In the genomic region with DNA sequence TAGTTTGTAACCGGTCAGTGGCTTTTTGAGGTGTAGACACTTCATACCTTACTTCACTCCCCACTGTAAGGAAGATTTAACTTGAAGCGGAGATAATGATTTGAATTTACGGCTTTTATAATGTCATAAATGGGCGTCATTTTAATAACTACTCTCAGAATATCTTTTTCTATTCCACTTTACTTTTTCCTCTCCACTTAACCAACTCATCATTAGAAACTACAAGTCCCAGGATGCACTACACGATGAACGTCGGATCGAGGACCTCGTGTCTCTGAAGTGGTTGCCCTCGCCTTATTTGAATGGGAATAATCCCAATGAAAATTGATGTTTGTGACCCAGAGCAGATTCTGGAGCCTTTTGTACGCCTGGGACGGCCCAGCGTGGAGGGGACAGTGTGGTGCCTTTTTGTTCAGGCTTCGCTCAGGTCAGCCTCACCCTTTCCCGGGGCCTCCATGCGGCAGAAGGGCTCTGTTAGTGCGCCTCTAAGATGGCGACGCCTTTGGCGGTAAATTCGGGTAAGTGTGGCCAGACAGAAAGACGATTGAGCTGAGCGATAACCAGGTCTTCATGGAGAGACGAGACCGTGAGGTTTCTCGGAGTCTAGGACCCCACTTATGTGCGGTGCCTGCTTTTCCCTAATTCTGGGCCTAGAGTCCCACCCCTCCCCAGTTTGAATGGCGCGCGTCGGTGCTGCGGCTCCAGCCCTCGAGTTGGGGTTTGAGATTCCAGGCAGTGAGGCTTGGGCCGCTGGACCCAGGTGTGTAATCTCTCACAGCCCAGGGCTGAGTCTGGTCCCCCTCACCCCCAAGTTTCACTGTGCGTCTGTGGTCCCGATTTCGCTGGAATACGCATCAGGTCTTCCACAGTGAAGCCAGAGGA, we compare ENCODE assay signal across 8 cellular contexts. TPM values are rescaled to one million over a fixed set of nuclear protein-coding genes. Genes with fewer than 3 reads are reported as not detected.
A peak's percentile ranks its signal among the peaks of the same experiment; 100 is the strongest.
DNase-seq lines count a peak whose midpoint lies in the region; ATAC-seq and TF ChIP-seq lines count a peak whose summit lies in the region.

Gene NUP205 (plus strand): TSS at position 463 of the 882 bp plus-strand sequence. CDS start 28 bp downstream, at position 491.

- H3K4me3 ChIP-seq in AG04450 (ENCODE audit: low read depth, low read length) (peak within 1 kb of the TSS; percentile 75), mammary epithelial cell (replicated peaks in 1 of 3; ENCODE audit: insufficient read depth in 1 of 3, low read depth in 2 of 3, low read length in 3 of 3) (peak within 1 kb of the TSS; percentile 76 to 83 (median 79))

- POLR2A ChIA-PET in AG04450 (lab: Yijun Ruan, JAX) = no interaction called here

- WGBS in mammary epithelial cell (ENCODE audit: low coverage, missing lambda C conversion rate) = 3% methylated on average over 25 of the region's 38 CpGs

- H3K79me2 ChIP-seq in mammary epithelial cell (ENCODE audit: insufficient read depth, low read length) = peaks cover 50% of the 10 kb centered on the region

- H3K27ac ChIP-seq in AG04450 (ENCODE audit: low read depth, low read length) (peak within 1 kb of the TSS; percentile 92), VCaP (peak within 1 kb of the TSS; percentile 97), mammary epithelial cell (ENCODE audit: insufficient read depth, low read depth, low read length) (peak within 1 kb of the TSS; percentile 94)

- CTCF ChIA-PET in AG04450 (lab: Charles Lee) = interaction anchor here (0.5 to 5.6 kb wide), 12 partner anchors 15 to 304 kb away, joined by 3 to 55 read pairs (median 3); no protein-coding TSS in a partner anchor
- CTCF ChIA-PET in mammary epithelial cell (lab: Charles Lee; ENCODE audit: low non-redundant PET) = no interaction called here

- ATAC-seq in GM18868 (IDR thresholded peaks at IDR 0.05; ENCODE audit: unreplicated experiment) (peak; percentile 65), HG03103 (IDR thresholded peaks at IDR 0.05; ENCODE audit: low read depth, unreplicated experiment) (peak; percentile 59)

- H3K9me3 ChIP-seq in AG04450 (ENCODE audit: control insufficient read depth, insufficient read depth, low read length) (no peaks in the 10 kb centered on the region), mammary epithelial cell (replicated peaks; ENCODE audit: insufficient read depth, low read length) (no peaks in the 10 kb centered on the region)

- intact Hi-C loops in mammary epithelial cell (cut with micrococcal nuclease) = loop anchor here (1.0 to 2.0 kb wide), 5 partner anchors 19 to 276 kb away; no protein-coding TSS in a partner anchor

- peak within 1 kb of the TSS; percentile 99 for H2AFZ ChIP-seq in mammary epithelial cell (ENCODE audit: low read depth, low read length)

- peak within 1 kb of the TSS; percentile 70 for H3K4me2 ChIP-seq in mammary epithelial cell (ENCODE audit: insufficient read depth, low read depth, low read length)

- H4K20me1 ChIP-seq in mammary epithelial cell (ENCODE audit: insufficient read depth, low read length) = no peaks in the 10 kb centered on the region

- peak; percentile 37 for DNase-seq in AG04450 (ENCODE audit: low read depth, low spot score)
- DNase-seq in NCI-H2171 (lab: John Stamatoyannopoulos, UW) = peak; percentile 89
- peak; percentile 79 for DNase-seq in mammary epithelial cell
- DNase-seq in inferior parietal cortex (ENCODE audit: extremely low spot score) = peak; percentile 91
- peak; percentile 62 for DNase-seq in smooth muscle cell of the brain vasculature (ENCODE audit: low read depth, low spot score)

- in situ Hi-C loops in mammary epithelial cell (cut with MboI; ENCODE audit: low sequenced_read_pairs in 2 of 2) = no loop called here

- no TSS peak for BruUV-seq in mammary epithelial cell (replicated peaks; lab: Mats Ljungman, UMichigan)

- H3K36me3 ChIP-seq in mammary epithelial cell (ENCODE audit: insufficient read depth, low read length) = no peaks in the 10 kb centered on the region

- H3K27me3 ChIP-seq in AG04450 (ENCODE audit: control insufficient read depth, insufficient read depth, low read length) = peaks cover 2% of the 10 kb centered on the region
- no peaks in the 10 kb centered on the region for H3K27me3 ChIP-seq in mammary epithelial cell (ENCODE audit: insufficient read depth, low read length)

- dilution Hi-C loops in mammary epithelial cell (cut with HindIII; ENCODE audit: low sequenced_read_pairs) = no loop called here

- 0 out of 2 replicates have a peak, but pooled peaks have one; percentile 6 for TF ChIP-seq CTCF in AG04450 (IDR thresholded peaks at IDR 0.05; ENCODE audit: low read depth, low read length)
- no peak for TF ChIP-seq CTCF in VCaP (conservative IDR thresholded peaks at IDR 0.05)
- no peak for TF ChIP-seq CTCF in mammary epithelial cell (conservative IDR thresholded peaks at IDR 0.05 in 1 of 2, IDR thresholded peaks at IDR 0.05 in 1 of 2; ENCODE audit: extremely low read depth in 1 of 2, insufficient read depth in 1 of 2, low read depth in 1 of 2, low read length in 2 of 2)

- peaks cover 11% of the 10 kb centered on the region for H3K4me1 ChIP-seq in mammary epithelial cell (ENCODE audit: insufficient read depth, low read length)

- peak within 1 kb of the TSS; percentile 98 for H3K9ac ChIP-seq in mammary epithelial cell (ENCODE audit: insufficient read depth, low read length)

RNA-seq across cellular contexts. Expression of gene NUP205, which starts in this region (rescaled TPM):
- 33.1 and 36.2 TPM in 2 replicates for polyA plus RNA-seq in AG04450 (2011; rRNA removed)
- 46.3 and 58.3 TPM in 2 replicates for polyA minus RNA-seq in AG04450 (2011; rRNA and poly(A)+ RNA removed)
- total RNA-seq in mammary epithelial cell = 10 to 100 TPM; 61.3 to 76.6 TPM
- 57.9 TPM for polyA plus RNA-seq in mammary epithelial cell
- 126 TPM for polyA minus RNA-seq in mammary epithelial cell

Comparison
In these comparisons a context has a peak if more than half of its experiments do, and no peak if none do; other contexts are left out.
1. Peak in every context shown above with its lines: DNase-seq, ATAC-seq, H3K4me3 ChIP-seq and H3K27ac ChIP-seq.
2. DNase-seq: peak in every context shown above with its lines; median percentile 91 in inferior parietal cortex; 89 in NCI-H2171; 79 in mammary epithelial cell; 62 in smooth muscle cell of the brain vasculature; 37 in AG04450.